In genomic region chr5:139287890-139288635, GRCh38 we compare ENCODE assay signal across 9 cellular contexts. TPM values are rescaled to one million over a fixed set of nuclear protein-coding genes. Genes with fewer than 3 reads are reported as not detected.
DNase-seq lines count a peak whose midpoint lies in the region; ATAC-seq, FAIRE-seq and TF ChIP-seq lines count a peak whose summit lies in the region.
"Had no signal": no experiment of that assay in that cellular context is flagged by ENCODE, and none has a peak within 500 bp of the region (broad histone marks: within the 10 kb centered on the region; RNA-seq: fewer than 3 reads in every experiment).

No MANE protein-coding gene starts in this region.

- ATAC-seq in left lung = peak; percentile 52
- ATAC-seq: left cardiac atrium had no signal

- H3K4me3 ChIP-seq in WERI-Rb-1 (ENCODE audit: low read depth, low read length) (no peak overlapping the region), left lung (no peak overlapping the region)

- no peak for FAIRE-seq in HTR-8/SVneo (lab: Jason Lieb, UNC)

- H3K9me3 ChIP-seq in WERI-Rb-1 (ENCODE audit: severe bottlenecking) (no peaks in the 10 kb centered on the region), left lung (no peaks in the 10 kb centered on the region)

- H3K27me3 ChIP-seq in WERI-Rb-1 (ENCODE audit: insufficient read depth, low read depth, severe bottlenecking) (no peaks in the 10 kb centered on the region), left lung (no peaks in the 10 kb centered on the region)

- intact Hi-C loops in left lung (cut with DNase I) = no loop called here

- TF ChIP-seq CTCF in WERI-Rb-1 (IDR thresholded peaks at IDR 0.05; ENCODE audit: low read depth, low read length) (0 out of 2 replicates have a peak, but pooled peaks have one; percentile 10), left lung (IDR thresholded peaks at IDR 0.05) (no peak)

- no peaks in the 10 kb centered on the region for H3K4me1 ChIP-seq in left lung

- H3K27ac ChIP-seq in WERI-Rb-1 (no peak overlapping the region), left lung (no peak overlapping the region)

- DNase-seq in DMS53 treated with DMSO at 0.1 percent for 48 hours (lab: John Stamatoyannopoulos, UW; ENCODE audit: unreplicated experiment) (peak; percentile 8), HTR-8/SVneo (ENCODE audit: insufficient read length, low spot score) (peak; percentile 21), WERI-Rb-1 (no peak), left lung (no peak), inferior parietal cortex (ENCODE audit: extremely low spot score) (no peak), NOMO-1 treated with DMSO at 0.1 percent for 48 hours (lab: John Stamatoyannopoulos, UW; ENCODE audit: unreplicated experiment) (no peak), mesenteric fat pad (ENCODE audit: low spot score) (no peak)
- DNase-seq in stimulated activated CD8-positive, alpha-beta memory T cell treated with anti-CD3 and anti-CD28 coated beads, Interleukin-4, amount 100 ng/mL, for 48 hours = no peak
- DNase-seq: left cardiac atrium had no signal

- peaks cover 2% of the 10 kb centered on the region; the same call in 1 of the 2 replicates for H3K36me3 ChIP-seq in WERI-Rb-1
- peaks cover 0 to 17% of the 10 kb centered on the region in 2 donors for H3K36me3 ChIP-seq in left lung

RNA-seq across cellular contexts. Expression of gene MATR3, which starts 5.5 kb away (rescaled TPM):
- total RNA-seq in left lung (100 to 1,000 TPM; 171 to 177 TPM), mesenteric fat pad (115 TPM)

RNA-seq across cellular contexts. Expression of gene PAIP2, which starts 53.6 kb away (rescaled TPM):
- total RNA-seq in left lung (10 to 100 TPM; 66.8 to 73.9 TPM), mesenteric fat pad (79.3 TPM)

Comparison
In these comparisons a context has a peak if more than half of its experiments do, and no peak if none do; other contexts are left out.
1. DNase-seq: peak in DMS53 treated with DMSO at 0.1 percent for 48 hours (single experiment) and HTR-8/SVneo (single experiment); none in WERI-Rb-1 (single experiment), left lung (0 of 2), inferior parietal cortex (single experiment), NOMO-1 treated with DMSO at 0.1 percent for 48 hours (single experiment), mesenteric fat pad (single experiment) and stimulated activated CD8-positive, alpha-beta memory T cell treated with anti-CD3 and anti-CD28 coated beads, Interleukin-4, amount 100 ng/mL, for 48 hours (single experiment).